ENCODE assay signal across 12 cellular contexts in genomic region chr4:179398414-179398813, GRCh38.
"Had no signal": no experiment of that assay in that cellular context is flagged by ENCODE, and none has a peak within 500 bp of the region (broad histone marks: within the 10 kb centered on the region; RNA-seq: fewer than 3 reads in every experiment).

No MANE protein-coding gene starts in this region.

- H3K4me1 Mint-ChIP-seq: activated naive CD8-positive, alpha-beta T cell treated with anti-CD3 and anti-CD28 coated beads for 36 hours; brain; central memory CD8-positive, alpha-beta T cell; stimulated activated memory B cell treated with anti-CD40 and anti-IgM and Interleukin-4, amounts not matched to agents 10 μg/mL and 1 μg/mL and 100 μg/mL, for 72 hours had no signal

- H3K4me3 ChIP-seq: coronary artery, right atrium auricular region had no signal

- H3K9me3 ChIP-seq: right atrium auricular region had no signal

- H3K27me3 ChIP-seq: foreskin keratinocyte, right atrium auricular region had no signal

- H3K4me3 Mint-ChIP-seq: activated naive CD8-positive, alpha-beta T cell treated with anti-CD3 and anti-CD28 coated beads for 36 hours; activated T-helper 1 cell treated with anti-CD3 and anti-CD28 coated beads, Interleukin-12 subunit alpha, Interleukin-12 subunit beta, Interleukin-2, Interleukin-4 antibody, amounts not matched to agents 30 ng/mL and 10 ng/mL and 1 ng/mL, durations not matched to agents 14 hours and 24 hours and 36 hours; brain; central memory CD8-positive, alpha-beta T cell; stimulated activated memory B cell treated with anti-CD40 and anti-IgM and Interleukin-4, amounts not matched to agents 10 μg/mL and 1 μg/mL and 100 μg/mL, for 72 hours had no signal

- H3K36me3 Mint-ChIP-seq: activated naive CD8-positive, alpha-beta T cell treated with anti-CD3 and anti-CD28 coated beads for 36 hours; brain; stimulated activated memory B cell treated with anti-CD40 and anti-IgM and Interleukin-4, amounts not matched to agents 10 μg/mL and 1 μg/mL and 100 μg/mL, for 72 hours had no signal

- H3K27ac ChIP-seq: coronary artery, foreskin keratinocyte, right atrium auricular region had no signal

- H3K4me1 ChIP-seq: foreskin keratinocyte, right atrium auricular region had no signal

- ATAC-seq: activated CD4-positive, CD25-positive, alpha-beta regulatory T cell treated with anti-CD3 and anti-CD28 coated beads, Interleukin-2, amount 50 U/mL, for 24 hours; foreskin keratinocyte; stimulated activated memory B cell treated with anti-CD40 and anti-IgM and Interleukin-4, amounts not matched to agents 10 μg/mL and 1 μg/mL and 100 μg/mL, for 72 hours had no signal

- H3K27ac Mint-ChIP-seq: activated naive CD8-positive, alpha-beta T cell treated with anti-CD3 and anti-CD28 coated beads for 36 hours; activated T-helper 1 cell treated with anti-CD3 and anti-CD28 coated beads, Interleukin-12 subunit alpha, Interleukin-12 subunit beta, Interleukin-2, Interleukin-4 antibody, amounts not matched to agents 30 ng/mL and 10 ng/mL and 1 ng/mL, durations not matched to agents 14 hours and 24 hours and 36 hours; brain; stimulated activated memory B cell treated with anti-CD40 and anti-IgM and Interleukin-4, amounts not matched to agents 10 μg/mL and 1 μg/mL and 100 μg/mL, for 72 hours had no signal

- DNase-seq: activated naive CD8-positive, alpha-beta T cell treated with anti-CD3 and anti-CD28 coated beads for 36 hours; amygdala; foreskin keratinocyte; stimulated activated CD4-positive, alpha-beta T cell treated with anti-CD3 and anti-CD28 coated beads, Interleukin-2, amount 100 ng/mL, for 48 hours had no signal

- H3K27me3 Mint-ChIP-seq: activated naive CD8-positive, alpha-beta T cell treated with anti-CD3 and anti-CD28 coated beads for 36 hours; brain; central memory CD8-positive, alpha-beta T cell; progenitor cell of endocrine pancreas; stimulated activated memory B cell treated with anti-CD40 and anti-IgM and Interleukin-4, amounts not matched to agents 10 μg/mL and 1 μg/mL and 100 μg/mL, for 72 hours had no signal

- H3K36me3 ChIP-seq: right atrium auricular region had no signal
